1 cellular context compared by ENCODE assay signal in the genomic region with DNA sequence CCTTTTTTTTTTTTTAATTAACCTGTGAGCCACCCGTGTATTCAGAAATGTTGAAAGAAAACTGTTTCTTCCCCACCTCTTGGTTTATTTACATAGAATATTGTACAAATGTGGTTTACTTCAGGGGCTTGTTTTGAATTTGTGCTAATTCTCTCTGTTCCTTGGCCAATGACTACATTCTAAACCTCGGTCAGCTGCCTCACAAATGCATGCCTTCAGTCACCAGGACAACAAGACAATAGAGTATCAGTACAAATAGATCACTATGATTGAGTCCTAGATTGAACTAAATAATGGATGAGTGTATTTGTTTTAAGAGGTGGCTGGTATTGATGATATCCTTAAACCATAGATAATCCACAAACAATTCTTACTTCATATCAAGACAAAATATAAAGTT.
TF ChIP-seq lines count a peak whose summit lies in the region.

No MANE protein-coding gene starts in this region.

TF ChIP-seq in WTC11, 78 proteins besides CTCF, POLR2A, EP300 and RAD21 (continued from another document):
- TF ChIP-seq FOXP4 (CRISPR knock-in tag; IDR thresholded peaks at IDR 0.05) (no peak), STAT6 (CRISPR knock-in tag; conservative IDR thresholded peaks at IDR 0.05; ENCODE audit: low read depth) (no peak), ZNF396 (CRISPR knock-in tag; IDR thresholded peaks at IDR 0.05; ENCODE audit: borderline replicate concordance) (no peak), SP1 (CRISPR knock-in tag; conservative IDR thresholded peaks at IDR 0.05) (no peak)
TF ChIP-seq in WTC11: peak in this region for 0.
